33 cellular contexts compared by ENCODE assay signal in the genomic region with DNA sequence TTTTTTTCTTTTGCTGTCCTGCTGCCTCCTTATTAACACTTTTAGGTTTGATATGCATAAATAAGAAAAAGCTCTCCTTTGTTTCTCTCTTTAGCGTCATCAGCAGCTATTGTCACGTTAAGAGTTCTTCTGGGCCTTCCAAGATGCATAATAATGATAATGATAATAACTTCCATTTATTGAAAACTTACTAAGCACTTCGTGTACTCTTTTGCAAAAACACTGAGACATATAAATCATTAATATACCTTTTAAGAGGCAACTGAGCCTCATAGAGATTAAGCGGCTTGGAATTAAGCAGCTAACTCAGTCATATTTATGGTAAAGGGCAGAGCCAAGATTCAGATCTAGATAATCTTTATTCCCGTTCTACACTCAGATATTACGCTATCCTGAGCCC.
"Had no signal": no experiment of that assay in that cellular context is flagged by ENCODE, and none has a peak within 500 bp of the region (broad histone marks: within the 10 kb centered on the region; RNA-seq: fewer than 3 reads in every experiment).

No MANE protein-coding gene starts in this region.

- H3K27ac ChIP-seq: ascending aorta, breast epithelium, cardiac muscle cell, colonic mucosa, esophagus muscularis mucosa, foreskin keratinocyte, gastrocnemius medialis, heart right ventricle, hepatocyte, WERI-Rb-1 had no signal

- H3K4me1 Mint-ChIP-seq: activated CD4-positive, alpha-beta T cell treated with anti-CD3 and anti-CD28 coated beads for 36 hours; activated CD4-positive, alpha-beta T cell treated with anti-CD3 and anti-CD28 coated beads, Interleukin-2, amount 10 ng/mL, durations not matched to agents 24 days and 14 days; activated CD8-positive, alpha-beta memory T cell treated with anti-CD3 and anti-CD28 coated beads, Interleukin-2, amount 10 ng/mL, durations not matched to agents 7 days and 5 days; activated naive CD4-positive, alpha-beta T cell treated with anti-CD3 and anti-CD28 coated beads, Interleukin-2, amount 50 U/mL, for 24 hours; activated naive CD8-positive, alpha-beta T cell treated with anti-CD3 and anti-CD28 coated beads for 36 hours; brain; T-helper 17 cell had no signal

- DNase-seq: activated CD4-positive, alpha-beta memory T cell treated with anti-CD3 and anti-CD28 coated beads for 36 hours; activated CD4-positive, alpha-beta T cell treated with anti-CD3 and anti-CD28 coated beads for 36 hours; activated CD4-positive, alpha-beta T cell treated with anti-CD3 and anti-CD28 coated beads, Interleukin-2, amount 10 ng/mL, durations not matched to agents 24 days and 14 days; activated CD4-positive, CD25-positive, alpha-beta regulatory T cell; activated CD4-positive, CD25-positive, alpha-beta regulatory T cell treated with anti-CD3 and anti-CD28 coated beads, Interleukin-2, amount 50 U/mL, for 72 hours; activated CD8-positive, alpha-beta memory T cell treated with anti-CD3 and anti-CD28 coated beads, Interleukin-2, amount 10 ng/mL, durations not matched to agents 7 days and 5 days; activated CD8-positive, alpha-beta memory T cell treated with anti-CD3 and anti-CD28 coated beads, Interleukin-2, amount 50 U/mL, for 4 hours; activated CD8-positive, alpha-beta T cell treated with anti-CD3 and anti-CD28 coated beads, Interleukin-2, amount 10 ng/mL, durations not matched to agents 7 days and 5 days; activated effector memory CD4-positive, alpha-beta T cell treated with anti-CD3 and anti-CD28 coated beads, Interleukin-2, amount 50 U/mL, for 16 hours; activated naive CD4-positive, alpha-beta T cell treated with anti-CD3 and anti-CD28 coated beads for 36 hours; activated naive CD8-positive, alpha-beta T cell treated with anti-CD3 and anti-CD28 coated beads for 36 hours; activated T-cell treated with anti-CD3 and anti-CD28 coated beads, Interleukin-2, amount 50 U/mL, for 1 hour; activated T-cell treated with anti-CD3 and anti-CD28 coated beads, Interleukin-2, amount 50 U/mL, for 48 hours; central memory CD4-positive, alpha-beta T cell; cerebellar nuclear complex; colonic mucosa; effector CD8-positive, alpha-beta T cell; foreskin keratinocyte; gastrocnemius medialis; heart right ventricle; T-helper 17 cell; T1000; WERI-Rb-1 had no signal

- H3K9me3 Mint-ChIP-seq: brain had no signal

- H3K4me3 Mint-ChIP-seq: activated CD4-positive, alpha-beta memory T cell treated with anti-CD3 and anti-CD28 coated beads for 36 hours; activated CD4-positive, alpha-beta T cell treated with anti-CD3 and anti-CD28 coated beads for 36 hours; activated CD4-positive, alpha-beta T cell treated with anti-CD3 and anti-CD28 coated beads, Interleukin-2, amount 10 ng/mL, durations not matched to agents 24 days and 14 days; activated CD8-positive, alpha-beta memory T cell treated with anti-CD3 and anti-CD28 coated beads, Interleukin-2, amount 10 ng/mL, durations not matched to agents 7 days and 5 days; activated CD8-positive, alpha-beta T cell treated with anti-CD3 and anti-CD28 coated beads, Interleukin-2, amount 10 ng/mL, durations not matched to agents 7 days and 5 days; activated naive CD4-positive, alpha-beta T cell treated with anti-CD3 and anti-CD28 coated beads for 36 hours; activated naive CD4-positive, alpha-beta T cell treated with anti-CD3 and anti-CD28 coated beads, Interleukin-2, amount 50 U/mL, for 24 hours; activated naive CD8-positive, alpha-beta T cell treated with anti-CD3 and anti-CD28 coated beads for 36 hours; activated T-helper 1 cell treated with anti-CD3 and anti-CD28 coated beads, Interleukin-12 subunit alpha, Interleukin-12 subunit beta, Interleukin-2, Interleukin-4 antibody, amounts not matched to agents 30 ng/mL and 10 ng/mL and 1 ng/mL, durations not matched to agents 14 hours and 24 hours and 36 hours; brain; T-helper 17 cell; T-helper 2 cell treated with Interferon-gamma antibody and Interleukin-4, amounts not matched to agents 5 μg/mL and 100 μg/mL, for 36 hours had no signal

- H3K4me1 ChIP-seq: ascending aorta, breast epithelium, colonic mucosa, esophagus muscularis mucosa, foreskin keratinocyte, gastrocnemius medialis, heart right ventricle had no signal

- H3K36me3 ChIP-seq: ascending aorta, breast epithelium, cardiac muscle cell, colonic mucosa, esophagus muscularis mucosa, gastrocnemius medialis, heart right ventricle, WERI-Rb-1 had no signal

- H3K27me3 Mint-ChIP-seq: activated CD4-positive, alpha-beta memory T cell treated with anti-CD3 and anti-CD28 coated beads for 36 hours; activated CD4-positive, alpha-beta T cell treated with anti-CD3 and anti-CD28 coated beads for 36 hours; activated CD4-positive, alpha-beta T cell treated with anti-CD3 and anti-CD28 coated beads, Interleukin-2, amount 10 ng/mL, durations not matched to agents 24 days and 14 days; activated CD8-positive, alpha-beta memory T cell treated with anti-CD3 and anti-CD28 coated beads, Interleukin-2, amount 10 ng/mL, durations not matched to agents 7 days and 5 days; activated naive CD4-positive, alpha-beta T cell treated with anti-CD3 and anti-CD28 coated beads, Interleukin-2, amount 50 U/mL, for 24 hours; activated naive CD8-positive, alpha-beta T cell treated with anti-CD3 and anti-CD28 coated beads for 36 hours; brain; T-helper 17 cell had no signal

- H3K27ac Mint-ChIP-seq: activated CD4-positive, alpha-beta memory T cell treated with anti-CD3 and anti-CD28 coated beads for 36 hours; activated CD4-positive, alpha-beta T cell treated with anti-CD3 and anti-CD28 coated beads for 36 hours; activated CD4-positive, alpha-beta T cell treated with anti-CD3 and anti-CD28 coated beads, Interleukin-2, amount 10 ng/mL, durations not matched to agents 24 days and 14 days; activated CD8-positive, alpha-beta memory T cell treated with anti-CD3 and anti-CD28 coated beads, Interleukin-2, amount 10 ng/mL, durations not matched to agents 7 days and 5 days; activated CD8-positive, alpha-beta T cell treated with anti-CD3 and anti-CD28 coated beads, Interleukin-2, amount 10 ng/mL, durations not matched to agents 7 days and 5 days; activated naive CD4-positive, alpha-beta T cell treated with anti-CD3 and anti-CD28 coated beads for 36 hours; activated naive CD4-positive, alpha-beta T cell treated with anti-CD3 and anti-CD28 coated beads, Interleukin-2, amount 50 U/mL, for 24 hours; activated naive CD8-positive, alpha-beta T cell treated with anti-CD3 and anti-CD28 coated beads for 36 hours; activated T-helper 1 cell treated with anti-CD3 and anti-CD28 coated beads, Interleukin-12 subunit alpha, Interleukin-12 subunit beta, Interleukin-2, Interleukin-4 antibody, amounts not matched to agents 30 ng/mL and 10 ng/mL and 1 ng/mL, durations not matched to agents 14 hours and 24 hours and 36 hours; activated T-helper 2 cell treated with anti-CD3 and anti-CD28 coated beads, Interferon-gamma antibody, Interleukin-2, Interleukin-4, amounts not matched to agents 10 μg/mL and 5 μg/mL and 100 μg/mL, durations not matched to agents 14 hours and 24 hours and 36 hours; brain; T-helper 17 cell; T-helper 2 cell treated with Interferon-gamma antibody and Interleukin-4, amounts not matched to agents 5 μg/mL and 100 μg/mL, for 36 hours had no signal

- H3K36me3 Mint-ChIP-seq: activated CD4-positive, alpha-beta memory T cell treated with anti-CD3 and anti-CD28 coated beads for 36 hours; activated naive CD4-positive, alpha-beta T cell treated with anti-CD3 and anti-CD28 coated beads, Interleukin-2, amount 50 U/mL, for 24 hours; activated naive CD8-positive, alpha-beta T cell treated with anti-CD3 and anti-CD28 coated beads for 36 hours; brain had no signal

- H3K9me3 ChIP-seq: ascending aorta, breast epithelium, colonic mucosa, esophagus muscularis mucosa, gastrocnemius medialis, heart right ventricle had no signal

- H3K4me3 ChIP-seq: ascending aorta, breast epithelium, cardiac muscle cell, colonic mucosa, esophagus muscularis mucosa, gastrocnemius medialis, heart right ventricle, hepatocyte had no signal

- H3K27me3 ChIP-seq: ascending aorta, breast epithelium, cardiac muscle cell, colonic mucosa, esophagus muscularis mucosa, foreskin keratinocyte, gastrocnemius medialis, heart right ventricle, hepatocyte had no signal
